Comparison of ENCODE assay signal across 9 cellular contexts in the genomic region with DNA sequence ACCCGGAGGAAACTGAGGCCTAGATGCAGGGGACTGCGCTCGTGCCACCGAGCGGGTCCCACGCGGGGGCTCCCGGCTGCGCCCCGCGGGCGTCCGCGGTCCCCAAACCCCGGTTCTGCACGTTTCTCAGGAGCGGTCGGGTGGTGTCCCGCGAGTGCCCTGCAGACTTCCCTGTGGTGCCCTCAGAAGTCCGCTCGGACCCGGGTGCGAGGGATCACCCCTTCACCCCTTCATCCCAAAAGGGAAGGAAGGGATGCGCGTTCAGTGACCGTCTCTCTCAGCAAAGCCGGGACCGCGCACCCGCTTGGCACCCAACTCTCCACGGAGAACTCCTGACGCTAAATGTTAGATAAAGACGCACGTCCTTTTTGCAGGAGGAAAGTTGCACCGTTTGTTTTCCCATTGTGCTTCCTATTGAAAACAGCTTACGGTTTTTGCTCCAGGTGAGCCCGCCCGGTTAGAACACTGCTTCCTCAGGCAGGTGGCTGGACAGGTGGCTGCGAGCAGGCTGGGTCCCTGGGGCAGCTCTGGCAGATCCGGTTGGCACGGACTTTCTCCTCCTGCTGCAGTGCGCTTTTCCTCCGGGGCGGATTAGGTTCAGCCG. TPM values are rescaled to one million over a fixed set of nuclear protein-coding genes. Genes with fewer than 3 reads are reported as not detected.
DNase-seq lines count a peak whose midpoint lies in the region; ATAC-seq, FAIRE-seq and TF ChIP-seq lines count a peak whose summit lies in the region.
"Had no signal": no experiment of that assay in that cellular context is flagged by ENCODE, and none has a peak within 500 bp of the region (broad histone marks: within the 10 kb centered on the region; RNA-seq: fewer than 3 reads in every experiment).

No MANE protein-coding gene starts in this region.

- no peaks in the 10 kb centered on the region for H3K27me3 Mint-ChIP-seq in MCF 10A (ENCODE audit: insufficient read depth, unreplicated experiment)

- BruUV-seq in MCF 10A (replicated peaks; lab: Mats Ljungman, UMichigan): no TSS peak

- POLR2A ChIA-PET in MCF 10A (lab: Yijun Ruan, JAX): interaction anchor here (0.6 to 2.0 kb wide), 5 partner anchors 11 to 103 kb away, joined by 3 to 8 read pairs (median 6); no protein-coding TSS in a partner anchor

- H3K4me1 ChIP-seq in testis: peaks cover 11% of the 10 kb centered on the region

- H3K4me1 Mint-ChIP-seq in MCF 10A (ENCODE audit: insufficient read depth, unreplicated experiment): peaks cover 58% of the 10 kb centered on the region

- H3K27ac ChIP-seq in C4-2B (peak overlapping the region; percentile 51), testis (no peak overlapping the region)

- FAIRE-seq in GM19239 (lab: Jason Lieb, UNC): peak; percentile 71

- 6% methylated on average over 7 to 41 of the region's 46 CpGs for WGBS in testis, 2 donors

- no peaks in the 10 kb centered on the region for H3K9me3 Mint-ChIP-seq in MCF 10A (ENCODE audit: unreplicated experiment)

- ATAC-seq in left lobe of liver: peak; percentile 19
- ATAC-seq in omental fat pad (ENCODE audit: low FRiP score): no peak

- intact Hi-C loops in MCF 10A (cut with micrococcal nuclease) (loop anchor here (5.0 kb wide), 1 partner anchor 63 kb away; no protein-coding TSS in a partner anchor), testis (cut with DNase I; ENCODE audit: low total_unique reads) (loop anchor here (10.0 kb wide), 2 partner anchors 80 to 90 kb away; no protein-coding TSS in a partner anchor)

- no peak for DNase-seq in GM19239 (ENCODE audit: insufficient read length, low spot score)
- DNase-seq in NCI-H510A treated with DMSO at 0.1 percent for 48 hours (lab: John Stamatoyannopoulos, UW): peak; percentile 79
- DNase-seq in MCF 10A (ENCODE audit: unreplicated experiment): peak; percentile 22
- peak; percentile 60 for DNase-seq in left lobe of liver (ENCODE audit: low spot score)
- DNase-seq in testis: peak; percentile 53
- no peak for DNase-seq in omental fat pad (ENCODE audit: low spot score)
- no peak for DNase-seq in SIG-M5 treated with dmso at 0.1 percent for 504 hours (lab: John Stamatoyannopoulos, UW; ENCODE audit: unreplicated experiment)

- TF ChIP-seq POLR2A in testis (IDR thresholded peaks at IDR 0.05): no peak

- H3K9me3 ChIP-seq in testis: no peaks in the 10 kb centered on the region

- peaks cover 6% of the 10 kb centered on the region for H3K36me3 Mint-ChIP-seq in MCF 10A (ENCODE audit: insufficient read depth, unreplicated experiment)

- H3K36me3 ChIP-seq in testis (ENCODE audit: low read depth, missing control alignments): no peaks in the 10 kb centered on the region

- TF ChIP-seq CTCF in C4-2B (conservative IDR thresholded peaks at IDR 0.05) (no peak), MCF 10A (IDR thresholded peaks at IDR 0.05; ENCODE audit: unreplicated experiment) (no peak), testis (IDR thresholded peaks at IDR 0.05) (no peak), omental fat pad (IDR thresholded peaks at IDR 0.05) (no peak)

- H3K27me3 ChIP-seq in testis: no peaks in the 10 kb centered on the region

- no peak overlapping the region for H3K27ac Mint-ChIP-seq in MCF 10A (ENCODE audit: low read depth, unreplicated experiment)

- peak overlapping the region; percentile 75 for H3K4me3 Mint-ChIP-seq in MCF 10A (ENCODE audit: unreplicated experiment)

- CTCF ChIA-PET in MCF 10A (lab: Yijun Ruan, JAX): interaction anchor here (0.6 to 1.5 kb wide), 5 partner anchors 7 to 77 kb away, joined by 3 to 5 read pairs (median 3); no protein-coding TSS in a partner anchor

- peak overlapping the region; percentile 58 to 65 for H3K4me3 ChIP-seq in testis

RNA-seq across cellular contexts. Expression of a gene that starts 0.8 kb away (rescaled TPM):
- total RNA-seq in MCF 10A (2022) (55.7 and 59.1 TPM in 2 replicates), left lobe of liver (17.9 TPM), testis (10 to 100 TPM; 65.1 to 80.1 TPM), omental fat pad (10 to 100 TPM; 15.3 to 37.5 (median 22.9) TPM)
- polyA plus RNA-seq in testis (ENCODE audit: insufficient read depth, low read depth, low replicate concordance): 66.7 TPM

RNA-seq across cellular contexts. Expression of a gene that starts 47.5 kb away (rescaled TPM):
- total RNA-seq in MCF 10A (2022) (not detected in 2 replicates), left lobe of liver (not detected), testis (10 to 100 TPM in 1 of 2 donors, 1 to 10 TPM in 1; 5.1 to 10.2 TPM), omental fat pad (under 1 TPM in 1 of 4 donors, not detected in 3; 0.09 TPM)
- 25.6 TPM for polyA plus RNA-seq in testis (ENCODE audit: insufficient read depth, low read depth, low replicate concordance)
- total RNA-seq: NCI-H460 had no signal

Comparison
In these comparisons a context has a peak if more than half of its experiments do, and no peak if none do; other contexts are left out.
1. DNase-seq: peak in NCI-H510A treated with DMSO at 0.1 percent for 48 hours (single experiment), MCF 10A (single experiment), left lobe of liver (single experiment) and testis (single experiment); none in GM19239 (single experiment), omental fat pad (single experiment) and SIG-M5 treated with dmso at 0.1 percent for 504 hours (single experiment).